ENCODE assay signal across 1 cellular context in genomic region chr17:7263801-7264078, GRCh38.
TF ChIP-seq lines count a peak whose summit lies in the region.

No MANE protein-coding gene starts in this region.

TF ChIP-seq in HCT116, 20 proteins besides CTCF, POLR2A, EP300 and RAD21 (continued from another document):
- TF ChIP-seq ZBTB33 (IDR thresholded peaks at IDR 0.05; ENCODE audit: extremely low read depth, insufficient replicate concordance, low read length) (no peak), MAX (IDR thresholded peaks at IDR 0.05) (no peak; the same call in 1 of the 2 replicates), SP1 (IDR thresholded peaks at IDR 0.05; ENCODE audit: low read depth) (no peak), EZH2phosphoT487 (IDR thresholded peaks at IDR 0.05; ENCODE audit: borderline replicate concordance) (no peak), POLR2AphosphoS5 (IDR thresholded peaks at IDR 0.05; ENCODE audit: low read depth, low read length) (no peak), FOSL1 (IDR thresholded peaks at IDR 0.05; ENCODE audit: low read depth) (no peak)
